10 cellular contexts compared by ENCODE assay signal in the genomic region with DNA sequence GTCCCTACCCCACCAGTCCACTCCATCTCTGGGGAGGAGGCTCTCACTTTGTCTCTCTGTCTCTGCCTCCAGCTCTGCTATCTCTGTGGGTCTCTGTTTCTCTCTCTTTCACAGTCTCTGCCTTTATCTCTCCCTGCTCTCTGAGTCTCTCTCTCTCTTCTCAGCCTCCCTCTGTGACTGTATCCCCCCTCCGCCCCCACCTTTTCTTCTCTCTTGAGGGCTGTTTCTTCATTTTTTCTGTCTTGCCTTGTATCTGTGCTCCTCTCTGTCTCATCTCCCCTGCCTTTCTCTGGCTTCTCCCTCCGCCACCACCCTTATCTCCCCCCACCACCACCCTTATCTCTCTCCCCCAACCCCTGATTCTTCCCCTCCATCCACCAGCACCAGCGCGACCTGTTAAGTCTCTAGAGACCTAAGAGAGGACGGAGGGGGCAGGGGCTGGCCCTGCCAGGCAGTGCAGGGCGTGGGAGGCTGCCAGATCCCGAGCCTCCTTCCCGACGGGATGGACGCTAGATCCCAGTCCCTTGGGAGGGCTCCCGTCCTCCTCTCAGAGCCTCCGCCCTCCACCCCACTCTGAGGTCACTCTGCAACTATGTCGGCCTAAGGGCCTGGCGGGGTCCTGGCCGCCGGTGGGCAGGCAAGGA. TPM values are rescaled to one million over a fixed set of nuclear protein-coding genes. Genes with fewer than 3 reads are reported as not detected.
A peak's percentile ranks its signal among the peaks of the same experiment; 100 is the strongest.
DNase-seq lines count a peak whose midpoint lies in the region; ATAC-seq and TF ChIP-seq lines count a peak whose summit lies in the region.
"Had no signal": no experiment of that assay in that cellular context is flagged by ENCODE, and none has a peak within 500 bp of the region (broad histone marks: within the 10 kb centered on the region; RNA-seq: fewer than 3 reads in every experiment).

No MANE protein-coding gene starts in this region.

- no peak for DNase-seq in stimulated activated naive CD8-positive, alpha-beta T cell treated with anti-CD3 and anti-CD28 coated beads, Interleukin-15, amount 100 ng/mL, for 72 hours
- no peak for DNase-seq in stimulated activated naive CD8-positive, alpha-beta T cell treated with anti-CD3 and anti-CD28 coated beads, Interleukin-15, Interleukin-2, amounts not matched to agents 100 U/mL and 50 U/mL, for 24 hours
- DNase-seq in endothelial cell (ENCODE audit: low spot score) (no peak), midbrain (lab: John Stamatoyannopoulos, UW) (peak; percentile 13), aorta (peak; percentile 79 to 91)
- no peak for DNase-seq in stimulated activated CD4-positive, alpha-beta T cell treated with anti-CD3 and anti-CD28 coated beads, Interleukin-4, amount 100 ng/mL, for 24 hours
- DNase-seq: CD4-positive, alpha-beta T cell had no signal

- peak overlapping the region in 1 of 2 donors; percentile 29 for H3K27ac Mint-ChIP-seq in stimulated activated naive CD8-positive, alpha-beta T cell treated with anti-CD3 and anti-CD28 coated beads, Interleukin-15, amount 100 ng/mL, for 72 hours
- no peak overlapping the region for H3K27ac Mint-ChIP-seq in endothelial cell (ENCODE audit: unreplicated experiment)
- H3K27ac Mint-ChIP-seq: CD4-positive, alpha-beta T cell had no signal

- no peaks in the 10 kb centered on the region for H3K9me3 Mint-ChIP-seq in stimulated activated naive CD8-positive, alpha-beta T cell treated with anti-CD3 and anti-CD28 coated beads, Interleukin-15, amount 100 ng/mL, for 72 hours
- no peaks in the 10 kb centered on the region for H3K9me3 Mint-ChIP-seq in endothelial cell (ENCODE audit: unreplicated experiment)
- H3K9me3 Mint-ChIP-seq: CD4-positive, alpha-beta T cell had no signal

- WGBS in aorta, 2 donors = 5% methylated on average over 11 to 16 of the region's 16 CpGs

- intact Hi-C loops in aorta (cut with DNase I) = no loop called here

- no peaks in the 10 kb centered on the region for H3K36me3 ChIP-seq in aorta (ENCODE audit: control insufficient read depth in 1 of 2, insufficient read depth in 2 of 2, low read length in 1 of 2)
- H3K36me3 ChIP-seq: pancreas had no signal

- H3K9me3 ChIP-seq in aorta (ENCODE audit: control insufficient read depth, low read length) = no peaks in the 10 kb centered on the region
- H3K9me3 ChIP-seq: pancreas had no signal

- peak overlapping the region; percentile 69 to 84 for H3K27ac ChIP-seq in aorta (ENCODE audit: low read depth in 1 of 2, low read length in 2 of 2)

- H3K27me3 Mint-ChIP-seq in stimulated activated naive CD8-positive, alpha-beta T cell treated with anti-CD3 and anti-CD28 coated beads, Interleukin-15, amount 100 ng/mL, for 72 hours = peaks cover 69% of the 10 kb centered on the region
- peaks cover 16% of the 10 kb centered on the region for H3K27me3 Mint-ChIP-seq in endothelial cell (ENCODE audit: unreplicated experiment)

- H3K4me1 ChIP-seq in aorta (ENCODE audit: control insufficient read depth in 1 of 2, insufficient read depth in 2 of 2, low read length in 2 of 2) = no peaks in the 10 kb centered on the region
- H3K4me1 ChIP-seq: pancreas had no signal

- H3K4me3 Mint-ChIP-seq in stimulated activated naive CD8-positive, alpha-beta T cell treated with anti-CD3 and anti-CD28 coated beads, Interleukin-15, amount 100 ng/mL, for 72 hours = no peak overlapping the region
- H3K4me3 Mint-ChIP-seq in endothelial cell (ENCODE audit: unreplicated experiment) = peak overlapping the region; percentile 88
- H3K4me3 Mint-ChIP-seq: CD4-positive, alpha-beta T cell had no signal

- no peak for TF ChIP-seq CTCF in endothelial cell (IDR thresholded peaks at IDR 0.05; ENCODE audit: unreplicated experiment)

- H3K36me3 Mint-ChIP-seq in endothelial cell (ENCODE audit: low read depth, unreplicated experiment) = peaks cover 12% of the 10 kb centered on the region

- H3K27me3 ChIP-seq in aorta (ENCODE audit: control insufficient read depth in 1 of 2, insufficient read depth in 2 of 2, low read length in 1 of 2) = no peaks in the 10 kb centered on the region
- H3K27me3 ChIP-seq: pancreas had no signal

- peak overlapping the region; percentile 76 to 91 for H3K4me3 ChIP-seq in aorta (ENCODE audit: low read length in 2 of 2)

- peaks cover 37% of the 10 kb centered on the region for H3K4me1 Mint-ChIP-seq in stimulated activated naive CD8-positive, alpha-beta T cell treated with anti-CD3 and anti-CD28 coated beads, Interleukin-15, amount 100 ng/mL, for 72 hours
- H3K4me1 Mint-ChIP-seq in endothelial cell (ENCODE audit: unreplicated experiment) = peaks cover 10% of the 10 kb centered on the region

- ATAC-seq in stimulated activated naive CD8-positive, alpha-beta T cell treated with anti-CD3 and anti-CD28 coated beads, Interleukin-15, amount 100 ng/mL, for 72 hours = peak; percentile 10
- ATAC-seq in stimulated activated naive CD8-positive, alpha-beta T cell treated with anti-CD3 and anti-CD28 coated beads, Interleukin-15, Interleukin-2, amounts not matched to agents 100 U/mL and 50 U/mL, for 24 hours = no peak
- peak; percentile 8 for ATAC-seq in aorta (ENCODE audit: low FRiP score)
- no peak for ATAC-seq in GM18502 (IDR thresholded peaks at IDR 0.05; ENCODE audit: poor library complexity, unreplicated experiment)
- no peak for ATAC-seq in GM18909 (IDR thresholded peaks at IDR 0.05; ENCODE audit: poor library complexity, unreplicated experiment)

RNA-seq across cellular contexts. Expression of gene AXL, which starts 1.0 kb away (rescaled TPM):
- 5.5 TPM for total RNA-seq in endothelial cell (ENCODE audit: unreplicated experiment)
- total RNA-seq in aorta = 100 to 1,000 TPM; 106 TPM
- 10 to 100 TPM; 14.8 to 44.6 TPM for polyA plus RNA-seq in aorta

RNA-seq across cellular contexts. Expression of gene CYP2S1, which starts 27.0 kb away (rescaled TPM):
- 17.5 TPM for total RNA-seq in endothelial cell (ENCODE audit: unreplicated experiment)
- total RNA-seq in aorta = 1 to 10 TPM; 1.7 to 2.5 TPM
- polyA plus RNA-seq in aorta = 10 to 100 TPM in 1 of 2 donors, not detected in 1; 11.5 TPM

RNA-seq across cellular contexts. Expression of gene HNRNPUL1, which starts 44.1 kb away (rescaled TPM):
- 259 TPM for total RNA-seq in endothelial cell (ENCODE audit: unreplicated experiment)
- 100 to 1,000 TPM; 155 to 156 TPM for total RNA-seq in aorta
- polyA plus RNA-seq in aorta = 10 to 100 TPM; 59.5 to 82.5 TPM

Comparison
In these comparisons a context has a peak if more than half of its experiments do, and no peak if none do; other contexts are left out.
1. ATAC-seq: peak in stimulated activated naive CD8-positive, alpha-beta T cell treated with anti-CD3 and anti-CD28 coated beads, Interleukin-15, amount 100 ng/mL, for 72 hours (single experiment) and aorta (single experiment); none in stimulated activated naive CD8-positive, alpha-beta T cell treated with anti-CD3 and anti-CD28 coated beads, Interleukin-15, Interleukin-2, amounts not matched to agents 100 U/mL and 50 U/mL, for 24 hours (single experiment), GM18502 (single experiment) and GM18909 (single experiment).
2. DNase-seq: peak in midbrain (single experiment) and aorta (2 of 2); none in stimulated activated naive CD8-positive, alpha-beta T cell treated with anti-CD3 and anti-CD28 coated beads, Interleukin-15, amount 100 ng/mL, for 72 hours (0 of 2), stimulated activated naive CD8-positive, alpha-beta T cell treated with anti-CD3 and anti-CD28 coated beads, Interleukin-15, Interleukin-2, amounts not matched to agents 100 U/mL and 50 U/mL, for 24 hours (single experiment), endothelial cell (single experiment) and stimulated activated CD4-positive, alpha-beta T cell treated with anti-CD3 and anti-CD28 coated beads, Interleukin-4, amount 100 ng/mL, for 24 hours (single experiment).
3. RNA of gene AXL, which starts 1.0 kb away (total RNA-seq): 106 TPM in aorta; 5.5 TPM in endothelial cell (single experiment); every median in the first group is over 10 times any median in the second.